ENCODE assay signal across 2 cellular contexts in the genomic region with DNA sequence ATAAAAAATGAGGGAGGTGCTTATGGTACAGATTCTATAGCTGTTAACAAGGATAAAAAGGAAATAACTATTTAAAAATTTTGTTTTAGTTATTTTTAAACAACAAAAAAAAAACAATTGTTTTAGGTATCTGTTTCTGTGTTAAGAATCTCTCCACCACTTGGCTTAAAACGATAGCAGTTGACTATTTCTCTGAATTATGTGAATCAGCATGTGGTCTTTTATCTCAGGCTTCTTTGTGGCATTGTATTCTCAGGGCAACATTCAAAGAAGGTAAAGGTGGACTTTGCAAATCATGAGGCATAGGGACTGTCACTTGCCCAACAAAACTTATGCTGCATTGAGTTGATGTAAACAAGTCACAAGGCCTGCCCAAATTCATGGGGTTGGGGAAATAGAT.
A peak's percentile ranks its signal among the peaks of the same experiment; 100 is the strongest.
TF ChIP-seq lines count a peak whose summit lies in the region.

No MANE protein-coding gene starts in this region.

TF ChIP-seq in IMR-90, 13 proteins besides CTCF, POLR2A, EP300 and RAD21:
- TF ChIP-seq, protein P1, sequence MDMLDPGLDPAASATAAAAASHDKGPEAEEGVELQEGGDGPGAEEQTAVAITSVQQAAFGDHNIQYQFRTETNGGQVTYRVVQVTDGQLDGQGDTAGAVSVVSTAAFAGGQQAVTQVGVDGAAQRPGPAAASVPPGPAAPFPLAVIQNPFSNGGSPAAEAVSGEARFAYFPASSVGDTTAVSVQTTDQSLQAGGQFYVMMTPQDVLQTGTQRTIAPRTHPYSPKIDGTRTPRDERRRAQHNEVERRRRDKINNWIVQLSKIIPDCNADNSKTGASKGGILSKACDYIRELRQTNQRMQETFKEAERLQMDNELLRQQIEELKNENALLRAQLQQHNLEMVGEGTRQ (IDR thresholded peaks at IDR 0.05; ENCODE audit: low read depth, low read length) = no peak
- TF ChIP-seq MXI1 (IDR thresholded peaks at IDR 0.05; ENCODE audit: borderline replicate concordance, low read depth, low read length) (no peak), CEBPB (IDR thresholded peaks at IDR 0.05; ENCODE audit: low read depth, low read length) (no peak), MAFK (IDR thresholded peaks at IDR 0.05; ENCODE audit: low read depth, low read length) (no peak), NFE2L2 (IDR thresholded peaks at IDR 0.05; ENCODE audit: low read depth, low read length) (no peak), BHLHE40 (IDR thresholded peaks at IDR 0.05; ENCODE audit: low read depth, low read length) (no peak), RFX5 (IDR thresholded peaks at IDR 0.05; ENCODE audit: low read depth, low read length) (no peak), CHD1 (IDR thresholded peaks at IDR 0.05; ENCODE audit: low read depth, low read length) (no peak)
- TF ChIP-seq, protein P2, sequence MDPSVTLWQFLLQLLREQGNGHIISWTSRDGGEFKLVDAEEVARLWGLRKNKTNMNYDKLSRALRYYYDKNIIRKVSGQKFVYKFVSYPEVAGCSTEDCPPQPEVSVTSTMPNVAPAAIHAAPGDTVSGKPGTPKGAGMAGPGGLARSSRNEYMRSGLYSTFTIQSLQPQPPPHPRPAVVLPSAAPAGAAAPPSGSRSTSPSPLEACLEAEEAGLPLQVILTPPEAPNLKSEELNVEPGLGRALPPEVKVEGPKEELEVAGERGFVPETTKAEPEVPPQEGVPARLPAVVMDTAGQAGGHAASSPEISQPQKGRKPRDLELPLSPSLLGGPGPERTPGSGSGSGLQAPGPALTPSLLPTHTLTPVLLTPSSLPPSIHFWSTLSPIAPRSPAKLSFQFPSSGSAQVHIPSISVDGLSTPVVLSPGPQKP (IDR thresholded peaks at IDR 0.05; ENCODE audit: borderline replicate concordance, low read depth, low read length) = no peak

TF ChIP-seq in K562, 482 proteins besides CTCF, POLR2A, EP300 and RAD21:
- TF ChIP-seq CBFA2T3 (IDR thresholded peaks at IDR 0.05) = 0 out of 2 replicates have a peak, but pooled peaks have one; percentile 19
- TF ChIP-seq FOXK2 (conservative IDR thresholded peaks at IDR 0.05 in 1 of 2, IDR thresholded peaks at IDR 0.05 in 1 of 2; ENCODE audit: low read depth in 2 of 2) = peak in 1 of 2 experiments; percentile 54; a peak in 2 of 4 replicates
- TF ChIP-seq SOX6 (IDR thresholded peaks at IDR 0.05) = peak; percentile 78; the same call in 1 of the 2 replicates
- TF ChIP-seq SMARCC2 (IDR thresholded peaks at IDR 0.05; ENCODE audit: low read depth) = no peak
- TF ChIP-seq, protein P3, sequence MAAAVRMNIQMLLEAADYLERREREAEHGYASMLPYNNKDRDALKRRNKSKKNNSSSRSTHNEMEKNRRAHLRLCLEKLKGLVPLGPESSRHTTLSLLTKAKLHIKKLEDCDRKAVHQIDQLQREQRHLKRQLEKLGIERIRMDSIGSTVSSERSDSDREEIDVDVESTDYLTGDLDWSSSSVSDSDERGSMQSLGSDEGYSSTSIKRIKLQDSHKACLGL (CRISPR knock-in tag; IDR thresholded peaks at IDR 0.05; ENCODE audit: borderline replicate concordance, poor library complexity, severe bottlenecking) = no peak
- TF ChIP-seq SMARCB1 (IDR thresholded peaks at IDR 0.05; ENCODE audit: insufficient read length, low read depth) = peak; percentile 64
- TF ChIP-seq DPF2 (IDR thresholded peaks at IDR 0.05) = 0 out of 2 replicates have a peak, but pooled peaks have one; percentile 19
- 0 out of 2 replicates have a peak, but pooled peaks have one; percentile 17 for TF ChIP-seq SMARCE1 (IDR thresholded peaks at IDR 0.05)
- TF ChIP-seq ZNF695 (CRISPR knock-in tag; IDR thresholded peaks at IDR 0.05) = no peak
